Comparison of ENCODE assay signal across 13 cellular contexts in genomic region chr16:11047057-11047456, GRCh38.
DNase-seq lines count a peak whose midpoint lies in the region; TF ChIP-seq lines count a peak whose summit lies in the region.
"Had no signal": no experiment of that assay in that cellular context is flagged by ENCODE, and none has a peak within 500 bp of the region (broad histone marks: within the 10 kb centered on the region; RNA-seq: fewer than 3 reads in every experiment).

No MANE protein-coding gene starts in this region.

- no peak overlapping the region for H3K4me3 ChIP-seq in WERI-Rb-1 (ENCODE audit: low read depth, low read length)

- TF ChIP-seq CTCF in WERI-Rb-1 (IDR thresholded peaks at IDR 0.05; ENCODE audit: low read depth, low read length) = no peak

- no peak overlapping the region for H3K27ac ChIP-seq in WERI-Rb-1
- H3K27ac ChIP-seq: neutrophil had no signal

- H3K9me3 ChIP-seq in WERI-Rb-1 (ENCODE audit: severe bottlenecking) = no peaks in the 10 kb centered on the region
- H3K9me3 ChIP-seq: neutrophil had no signal

- DNase-seq in NCI-H2196 (lab: John Stamatoyannopoulos, UW; ENCODE audit: unreplicated experiment) (peak; percentile 8), NCI-H2196 treated with DMSO at 0.1 percent for 48 hours (lab: John Stamatoyannopoulos, UW; ENCODE audit: unreplicated experiment) (no peak), NCI-H2171 (lab: John Stamatoyannopoulos, UW) (peak; percentile 70), fibroblast of gingiva (ENCODE audit: low read depth) (peak; percentile 90), smooth muscle cell of the brain vasculature (ENCODE audit: low read depth, low spot score) (peak; percentile 41), DMS53 (lab: John Stamatoyannopoulos, UW) (no peak), NCI-H82 (lab: John Stamatoyannopoulos, UW) (no peak), WERI-Rb-1 (no peak)
- DNase-seq: activated CD4-positive, CD25-positive, alpha-beta regulatory T cell treated with anti-CD3 and anti-CD28 coated beads, Interleukin-2, amount 50 U/mL, for 72 hours; activated naive CD8-positive, alpha-beta T cell treated with anti-CD3 and anti-CD28 coated beads for 36 hours; islet precursor cell; stimulated activated CD4-positive, alpha-beta T cell treated with anti-CD3 and anti-CD28 coated beads, Interleukin-2, amount 100 ng/mL, for 48 hours had no signal

- H3K27me3 ChIP-seq in WERI-Rb-1 (ENCODE audit: insufficient read depth, low read depth, severe bottlenecking) = no peaks in the 10 kb centered on the region
- H3K27me3 ChIP-seq: neutrophil had no signal

- H3K36me3 ChIP-seq in WERI-Rb-1 = peaks cover 20% of the 10 kb centered on the region

Comparison
In these comparisons a context has a peak if more than half of its experiments do, and no peak if none do; other contexts are left out.
1. DNase-seq: peak in NCI-H2196 (single experiment), NCI-H2171 (single experiment), fibroblast of gingiva (single experiment) and smooth muscle cell of the brain vasculature (single experiment); none in NCI-H2196 treated with DMSO at 0.1 percent for 48 hours (single experiment), DMS53 (single experiment), NCI-H82 (single experiment) and WERI-Rb-1 (single experiment).